ENCODE assay signal across 38 cellular contexts in genomic region chr4:153777421-153777820, GRCh38. TPM values are rescaled to one million over a fixed set of nuclear protein-coding genes. Genes with fewer than 3 reads are reported as not detected.
"Had no signal": no experiment of that assay in that cellular context is flagged by ENCODE, and none has a peak within 500 bp of the region (broad histone marks: within the 10 kb centered on the region; RNA-seq: fewer than 3 reads in every experiment).

No MANE protein-coding gene starts in this region.

- H3K27ac ChIP-seq: ascending aorta, cardiac muscle cell, VCaP had no signal

- H3K27ac Mint-ChIP-seq: activated B cell treated with CpG ODN at 0.5 μM for 24 hours; activated CD4-positive, alpha-beta memory T cell treated with anti-CD3 and anti-CD28 coated beads, Interleukin-2, amount 10 ng/mL, durations not matched to agents 7 days and 5 days; activated CD4-positive, alpha-beta T cell treated with anti-CD3 and anti-CD28 coated beads, Interleukin-2, amount 10 ng/mL, durations not matched to agents 24 days and 14 days; activated CD8-positive, alpha-beta memory T cell treated with anti-CD3 and anti-CD28 coated beads, Interleukin-2, amount 10 ng/mL, durations not matched to agents 7 days and 5 days; activated CD8-positive, alpha-beta T cell treated with anti-CD3 and anti-CD28 coated beads, Interleukin-2, amount 10 ng/mL, durations not matched to agents 7 days and 5 days; activated naive CD4-positive, alpha-beta T cell treated with anti-CD3 and anti-CD28 coated beads, Interleukin-2, amount 10 ng/mL, durations not matched to agents 7 days and 5 days; activated naive CD4-positive, alpha-beta T cell treated with anti-CD3 and anti-CD28 coated beads, Interleukin-2, amount 50 U/mL, for 24 hours; activated naive CD8-positive, alpha-beta T cell; activated naive CD8-positive, alpha-beta T cell treated with anti-CD3 and anti-CD28 coated beads, Interleukin-2, amount 10 ng/mL, durations not matched to agents 7 days and 5 days; activated naive CD8-positive, alpha-beta T cell treated with anti-CD3 and anti-CD28 coated beads, Interleukin-2, amount 50 U/mL, for 24 hours; activated T-cell treated with anti-CD3 and anti-CD28 coated beads, Interleukin-2, amount 50 U/mL, for 24 hours; activated T-helper 2 cell treated with anti-CD3 and anti-CD28 coated beads, Interferon-gamma antibody, Interleukin-2, Interleukin-4, amounts not matched to agents 10 μg/mL and 5 μg/mL and 100 μg/mL, durations not matched to agents 14 hours and 24 hours and 36 hours; brain; T-helper 1 cell treated with Interleukin-12 subunit alpha and Interleukin-12 subunit beta and Interleukin-4 antibody, amounts not matched to agents 30 μg/mL and 1 μg/mL, for 36 hours; T-helper 2 cell treated with Interferon-gamma antibody and Interleukin-4, amounts not matched to agents 5 μg/mL and 100 μg/mL, for 36 hours had no signal

- DNase-seq: activated B cell treated with CpG ODN at 0.5 μM for 24 hours; activated CD4-positive, alpha-beta memory T cell treated with anti-CD3 and anti-CD28 coated beads, Interleukin-2, amount 10 ng/mL, durations not matched to agents 7 days and 5 days; activated CD4-positive, alpha-beta T cell treated with anti-CD3 and anti-CD28 coated beads for 4 hours; activated CD4-positive, alpha-beta T cell treated with anti-CD3 and anti-CD28 coated beads, Interleukin-2, amount 10 ng/mL, durations not matched to agents 24 days and 14 days; activated CD4-positive, alpha-beta T cell treated with anti-CD3 and anti-CD28 coated beads, Interleukin-2, amount 50 U/mL, for 1 hour; activated CD4-positive, alpha-beta T cell treated with anti-CD3 and anti-CD28 coated beads, Interleukin-2, amount 50 U/mL, for 4 hours; activated CD4-positive, CD25-positive, alpha-beta regulatory T cell treated with anti-CD3 and anti-CD28 coated beads, Interleukin-2, amount 50 U/mL, for 72 hours; activated CD8-positive, alpha-beta memory T cell treated with anti-CD3 and anti-CD28 coated beads for 24 hours; activated CD8-positive, alpha-beta memory T cell treated with anti-CD3 and anti-CD28 coated beads, Interleukin-2, amount 10 ng/mL, durations not matched to agents 7 days and 5 days; activated CD8-positive, alpha-beta memory T cell treated with anti-CD3 and anti-CD28 coated beads, Interleukin-2, amount 50 U/mL, for 48 hours; activated CD8-positive, alpha-beta T cell treated with anti-CD3 and anti-CD28 coated beads, Interleukin-2, amount 10 ng/mL, durations not matched to agents 7 days and 5 days; activated effector memory CD4-positive, alpha-beta T cell treated with Interleukin-2 at 50 U/mL for 16 hours; activated gamma-delta T cell; activated naive CD4-positive, alpha-beta T cell treated with anti-CD3 and anti-CD28 coated beads, Interleukin-2, amount 10 ng/mL, durations not matched to agents 7 days and 5 days; activated naive CD4-positive, alpha-beta T cell treated with Interleukin-2 at 50 U/mL for 16 hours; activated naive CD8-positive, alpha-beta T cell treated with anti-CD3 and anti-CD28 coated beads, Interleukin-2, amount 10 ng/mL, durations not matched to agents 7 days and 5 days; activated naive CD8-positive, alpha-beta T cell treated with anti-CD3 and anti-CD28 coated beads, Interleukin-2, amount 50 U/mL, for 24 hours; activated T-cell treated with anti-CD3 and anti-CD28 coated beads, Interleukin-2, amount 50 U/mL, for 24 hours; activated T-cell treated with anti-CD3 and anti-CD28 coated beads, Interleukin-2, amount 50 U/mL, for 48 hours; amygdala; anterior cingulate cortex; caudate nucleus; cerebellar nuclear complex; T-helper 1 cell; T-helper 2 cell; T-helper 9 cell had no signal

- H3K27me3 ChIP-seq: ascending aorta, cardiac muscle cell had no signal

- H3K36me3 ChIP-seq: ascending aorta, cardiac muscle cell had no signal

- H3K9me3 ChIP-seq: ascending aorta had no signal

- H3K36me3 Mint-ChIP-seq: activated CD8-positive, alpha-beta memory T cell treated with anti-CD3 and anti-CD28 coated beads, Interleukin-2, amount 10 ng/mL, durations not matched to agents 7 days and 5 days; activated naive CD4-positive, alpha-beta T cell treated with anti-CD3 and anti-CD28 coated beads, Interleukin-2, amount 10 ng/mL, durations not matched to agents 7 days and 5 days; activated naive CD8-positive, alpha-beta T cell treated with anti-CD3 and anti-CD28 coated beads, Interleukin-2, amount 10 ng/mL, durations not matched to agents 7 days and 5 days had no signal

- H3K9me3 Mint-ChIP-seq: activated CD4-positive, alpha-beta memory T cell treated with anti-CD3 and anti-CD28 coated beads, Interleukin-2, amount 10 ng/mL, durations not matched to agents 7 days and 5 days; activated naive CD4-positive, alpha-beta T cell treated with anti-CD3 and anti-CD28 coated beads, Interleukin-2, amount 10 ng/mL, durations not matched to agents 7 days and 5 days; activated T-helper 2 cell treated with anti-CD3 and anti-CD28 coated beads, Interferon-gamma antibody, Interleukin-2, Interleukin-4, amounts not matched to agents 10 μg/mL and 5 μg/mL and 100 μg/mL, durations not matched to agents 14 hours and 24 hours and 36 hours; central memory CD8-positive, alpha-beta T cell had no signal

- ATAC-seq: activated CD8-positive, alpha-beta memory T cell treated with anti-CD3 and anti-CD28 coated beads, Interleukin-2, amount 10 ng/mL, durations not matched to agents 7 days and 5 days; activated CD8-positive, alpha-beta T cell treated with anti-CD3 and anti-CD28 coated beads, Interleukin-2, amount 10 ng/mL, durations not matched to agents 7 days and 5 days; activated naive CD8-positive, alpha-beta T cell treated with anti-CD3 and anti-CD28 coated beads, Interleukin-2, amount 50 U/mL, for 24 hours had no signal

- H3K4me3 Mint-ChIP-seq: activated B cell treated with CpG ODN at 0.5 μM for 24 hours; activated CD4-positive, alpha-beta memory T cell treated with anti-CD3 and anti-CD28 coated beads, Interleukin-2, amount 10 ng/mL, durations not matched to agents 7 days and 5 days; activated CD4-positive, alpha-beta T cell treated with anti-CD3 and anti-CD28 coated beads, Interleukin-2, amount 10 ng/mL, durations not matched to agents 24 days and 14 days; activated CD8-positive, alpha-beta memory T cell treated with anti-CD3 and anti-CD28 coated beads, Interleukin-2, amount 10 ng/mL, durations not matched to agents 7 days and 5 days; activated CD8-positive, alpha-beta T cell treated with anti-CD3 and anti-CD28 coated beads, Interleukin-2, amount 10 ng/mL, durations not matched to agents 7 days and 5 days; activated naive CD4-positive, alpha-beta T cell treated with anti-CD3 and anti-CD28 coated beads, Interleukin-2, amount 10 ng/mL, durations not matched to agents 7 days and 5 days; activated naive CD4-positive, alpha-beta T cell treated with anti-CD3 and anti-CD28 coated beads, Interleukin-2, amount 50 U/mL, for 24 hours; activated naive CD8-positive, alpha-beta T cell; activated naive CD8-positive, alpha-beta T cell treated with anti-CD3 and anti-CD28 coated beads, Interleukin-2, amount 10 ng/mL, durations not matched to agents 7 days and 5 days; activated naive CD8-positive, alpha-beta T cell treated with anti-CD3 and anti-CD28 coated beads, Interleukin-2, amount 50 U/mL, for 24 hours; activated T-cell treated with anti-CD3 and anti-CD28 coated beads, Interleukin-2, amount 50 U/mL, for 24 hours; brain; central memory CD8-positive, alpha-beta T cell; T-helper 1 cell treated with Interleukin-12 subunit alpha and Interleukin-12 subunit beta and Interleukin-4 antibody, amounts not matched to agents 30 μg/mL and 1 μg/mL, for 36 hours; T-helper 2 cell treated with Interferon-gamma antibody and Interleukin-4, amounts not matched to agents 5 μg/mL and 100 μg/mL, for 36 hours had no signal

- H3K4me1 ChIP-seq: ascending aorta had no signal

- FAIRE-seq: bronchial epithelial cell, TTC549 had no signal

- H3K4me3 ChIP-seq: ascending aorta, cardiac muscle cell had no signal

- H3K4me1 Mint-ChIP-seq: activated B cell treated with CpG ODN at 0.5 μM for 24 hours; activated CD4-positive, alpha-beta memory T cell treated with anti-CD3 and anti-CD28 coated beads, Interleukin-2, amount 10 ng/mL, durations not matched to agents 7 days and 5 days; activated CD4-positive, alpha-beta T cell treated with anti-CD3 and anti-CD28 coated beads, Interleukin-2, amount 10 ng/mL, durations not matched to agents 24 days and 14 days; activated CD8-positive, alpha-beta memory T cell treated with anti-CD3 and anti-CD28 coated beads, Interleukin-2, amount 10 ng/mL, durations not matched to agents 7 days and 5 days; activated naive CD4-positive, alpha-beta T cell treated with anti-CD3 and anti-CD28 coated beads, Interleukin-2, amount 10 ng/mL, durations not matched to agents 7 days and 5 days; activated naive CD4-positive, alpha-beta T cell treated with anti-CD3 and anti-CD28 coated beads, Interleukin-2, amount 50 U/mL, for 24 hours; activated naive CD8-positive, alpha-beta T cell treated with anti-CD3 and anti-CD28 coated beads, Interleukin-2, amount 10 ng/mL, durations not matched to agents 7 days and 5 days; activated naive CD8-positive, alpha-beta T cell treated with anti-CD3 and anti-CD28 coated beads, Interleukin-2, amount 50 U/mL, for 24 hours; central memory CD8-positive, alpha-beta T cell had no signal

RNA-seq across cellular contexts. Expression of gene SFRP2, which starts 11.5 kb away (rescaled TPM):
- total RNA-seq: activated B cell treated with CpG ODN at 0.5 μM for 24 hours; activated CD4-positive, alpha-beta memory T cell treated with anti-CD3 and anti-CD28 coated beads, Interleukin-2, amount 10 ng/mL, durations not matched to agents 7 days and 5 days; activated CD4-positive, alpha-beta T cell treated with anti-CD3 and anti-CD28 coated beads, Interleukin-2, amount 10 ng/mL, durations not matched to agents 24 days and 14 days; activated CD8-positive, alpha-beta memory T cell treated with anti-CD3 and anti-CD28 coated beads, Interleukin-2, amount 10 ng/mL, durations not matched to agents 7 days and 5 days; activated CD8-positive, alpha-beta T cell treated with anti-CD3 and anti-CD28 coated beads, Interleukin-2, amount 10 ng/mL, durations not matched to agents 7 days and 5 days; activated naive CD8-positive, alpha-beta T cell treated with anti-CD3 and anti-CD28 coated beads, Interleukin-2, amount 10 ng/mL, durations not matched to agents 7 days and 5 days; activated T-helper 2 cell treated with anti-CD3 and anti-CD28 coated beads, Interferon-gamma antibody, Interleukin-2, Interleukin-4, amounts not matched to agents 10 μg/mL and 5 μg/mL and 100 μg/mL, durations not matched to agents 14 hours and 24 hours and 36 hours; bronchial epithelial cell had no signal

RNA-seq across cellular contexts. Expression of gene RNF175, which starts 17.6 kb away (rescaled TPM):
- total RNA-seq: activated B cell treated with CpG ODN at 0.5 μM for 24 hours; activated CD4-positive, alpha-beta memory T cell treated with anti-CD3 and anti-CD28 coated beads, Interleukin-2, amount 10 ng/mL, durations not matched to agents 7 days and 5 days; activated CD4-positive, alpha-beta T cell treated with anti-CD3 and anti-CD28 coated beads, Interleukin-2, amount 10 ng/mL, durations not matched to agents 24 days and 14 days; activated CD8-positive, alpha-beta memory T cell treated with anti-CD3 and anti-CD28 coated beads, Interleukin-2, amount 10 ng/mL, durations not matched to agents 7 days and 5 days; activated CD8-positive, alpha-beta T cell treated with anti-CD3 and anti-CD28 coated beads, Interleukin-2, amount 10 ng/mL, durations not matched to agents 7 days and 5 days; activated naive CD8-positive, alpha-beta T cell treated with anti-CD3 and anti-CD28 coated beads, Interleukin-2, amount 10 ng/mL, durations not matched to agents 7 days and 5 days; activated T-helper 2 cell treated with anti-CD3 and anti-CD28 coated beads, Interferon-gamma antibody, Interleukin-2, Interleukin-4, amounts not matched to agents 10 μg/mL and 5 μg/mL and 100 μg/mL, durations not matched to agents 14 hours and 24 hours and 36 hours; ascending aorta had no signal
